1 cellular context compared by ENCODE assay signal in the genomic region with DNA sequence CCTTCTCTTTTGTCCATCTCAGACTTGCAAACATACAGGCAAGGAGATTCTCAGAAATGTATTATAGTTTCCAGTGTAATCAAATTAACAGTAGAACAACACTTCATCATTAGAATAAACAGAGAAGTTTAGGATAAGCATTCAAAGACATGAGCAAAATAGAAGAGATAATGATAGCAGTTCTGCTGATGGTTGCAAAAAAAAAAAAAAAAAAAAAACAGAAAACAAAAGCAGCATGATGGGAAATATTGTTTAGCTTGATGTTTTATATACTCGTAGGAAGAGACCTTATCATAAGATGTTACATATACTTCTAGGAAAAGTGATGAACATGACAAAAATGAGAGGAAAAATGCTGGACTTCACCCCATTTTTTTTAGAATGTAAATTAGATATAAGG.
TF ChIP-seq lines count a peak whose summit lies in the region.

No MANE protein-coding gene starts in this region.

TF ChIP-seq in GM23338, 12 proteins besides CTCF, POLR2A, EP300 and RAD21 (continued from another document):
- TF ChIP-seq EZH2phosphoT487 (IDR thresholded peaks at IDR 0.05; ENCODE audit: unreplicated experiment) (no peak), NANOG (IDR thresholded peaks at IDR 0.05; ENCODE audit: borderline replicate concordance) (no peak), POLR2AphosphoS5 (IDR thresholded peaks at IDR 0.05; ENCODE audit: low read depth) (no peak), CREB1 (CRISPR knock-in tag; IDR thresholded peaks at IDR 0.05; ENCODE audit: low read depth) (no peak)
